In the genomic region with DNA sequence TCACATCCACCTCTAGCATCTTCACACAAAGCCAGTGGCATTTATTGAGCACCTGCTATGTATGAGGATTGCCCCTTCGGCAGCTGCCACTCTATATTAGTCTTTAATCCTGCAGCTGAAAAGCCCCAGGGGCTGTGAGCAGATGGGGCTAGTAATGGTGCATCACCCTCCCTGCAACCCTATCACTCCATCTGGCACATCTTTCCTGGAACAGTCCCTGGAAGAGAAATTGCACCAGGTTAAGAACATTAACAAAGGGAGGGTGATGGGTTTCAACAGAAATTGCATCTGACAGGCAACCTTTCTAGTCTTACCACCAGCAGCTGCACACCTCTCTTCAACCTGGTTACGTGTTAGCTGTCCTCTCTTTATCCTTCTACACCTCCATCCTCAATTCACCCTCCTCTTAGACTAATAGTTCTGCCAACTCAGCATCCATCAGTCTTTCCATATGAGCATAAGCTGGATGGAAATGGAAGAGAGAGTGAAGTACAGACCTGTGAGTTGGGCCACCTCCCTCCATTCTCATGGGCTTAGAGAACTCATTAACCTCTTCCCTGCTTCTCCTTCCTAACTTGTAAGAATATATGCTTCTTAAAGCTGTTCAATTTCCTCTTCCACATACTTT, we compare ENCODE assay signal across 26 cellular contexts.
"Had no signal": no experiment of that assay in that cellular context is flagged by ENCODE, and none has a peak within 500 bp of the region (broad histone marks: within the 10 kb centered on the region; RNA-seq: fewer than 3 reads in every experiment).

No MANE protein-coding gene starts in this region.

- H3K4me1 ChIP-seq: gastrocnemius medialis, prostate gland, stomach, upper lobe of right lung had no signal

- H3K4me3 ChIP-seq: gastrocnemius medialis, ovary, prostate gland, right atrium auricular region, stomach, thyroid gland, upper lobe of right lung had no signal

- ATAC-seq: activated CD8-positive, alpha-beta T cell treated with anti-CD3 and anti-CD28 coated beads for 36 hours; activated T-cell treated with anti-CD3 and anti-CD28 coated beads, Interleukin-2, amount 50 U/mL, for 4 hours; activated T-helper 17 cell treated with anti-CD3 and anti-CD28 coated beads, Interleukin-2, amount 50 U/mL, for 72 hours; effector memory CD8-positive, alpha-beta T cell; gastrocnemius medialis; left colon; stimulated activated naive B cell treated with anti-CD40 and anti-IgM and Interleukin-4, amounts not matched to agents 10 μg/mL and 1 μg/mL and 100 μg/mL, for 72 hours; upper lobe of right lung had no signal

- H3K36me3 ChIP-seq: brain microvascular endothelial cell, gastrocnemius medialis, ovary, prostate gland, right atrium auricular region, stomach, thyroid gland, upper lobe of right lung had no signal

- H3K27me3 ChIP-seq: gastrocnemius medialis, ovary, right atrium auricular region, stomach, thyroid gland, upper lobe of right lung had no signal

- H3K27ac ChIP-seq: brain microvascular endothelial cell, gastrocnemius medialis, ovary, prostate gland, right atrium auricular region, stomach, thyroid gland, upper lobe of right lung had no signal

- DNase-seq: activated B cell treated with CpG ODN at 0.5 μM for 24 hours; activated CD4-positive, alpha-beta T cell treated with anti-CD3 and anti-CD28 coated beads, Interleukin-2, amount 50 U/mL, for 1 hour; activated CD8-positive, alpha-beta T cell treated with anti-CD3 and anti-CD28 coated beads for 36 hours; activated gamma-delta T cell treated with Interleukin-2 at 50 U/mL for 16 hours; activated naive CD4-positive, alpha-beta T cell treated with anti-CD3 and anti-CD28 coated beads, Interleukin-2, amount 50 U/mL, for 16 hours; activated T-cell treated with anti-CD3 and anti-CD28 coated beads, Interleukin-2, amount 50 U/mL, for 4 hours; amniotic stem cell; brain microvascular endothelial cell; cortex of kidney; effector memory CD8-positive, alpha-beta T cell; erythroblast; gastrocnemius medialis; hippocampal formation; left colon; naive B cell; ovary; stimulated activated CD4-positive, alpha-beta T cell treated with anti-CD3 and anti-CD28 coated beads, Interleukin-15, amount 100 ng/mL, for 24 hours; stimulated activated CD4-positive, alpha-beta T cell treated with anti-CD3 and anti-CD28 coated beads, Interleukin-2, amount 100 ng/mL, for 24 hours; stimulated activated naive B cell treated with anti-CD40 and anti-IgM and Interleukin-4, amounts not matched to agents 10 μg/mL and 1 μg/mL and 100 μg/mL, for 72 hours; stomach; T1000; thyroid gland; upper lobe of right lung had no signal

- H3K9me3 ChIP-seq: gastrocnemius medialis, ovary, prostate gland, right atrium auricular region, stomach, thyroid gland, upper lobe of right lung had no signal
